In the genomic region with DNA sequence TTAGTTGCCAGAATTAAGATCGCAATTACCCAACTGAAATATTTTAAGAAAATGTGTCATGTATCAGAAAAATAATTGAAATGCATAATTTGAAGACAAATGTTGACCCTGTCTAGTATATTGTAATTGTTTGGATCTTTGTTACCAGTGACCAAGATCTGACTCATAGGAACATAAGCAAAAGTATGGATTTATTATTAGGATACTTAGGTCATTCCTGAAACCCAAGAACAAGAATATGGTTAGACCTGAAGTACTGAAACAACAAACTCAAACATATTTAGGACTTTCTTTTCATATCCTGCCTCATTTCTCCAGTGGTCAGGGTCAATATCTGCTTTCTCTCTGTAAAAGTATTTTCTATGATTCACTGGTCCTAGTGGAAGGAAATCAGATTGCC, we compare ENCODE assay signal across 16 cellular contexts.
DNase-seq lines count a peak whose midpoint lies in the region; ATAC-seq and TF ChIP-seq lines count a peak whose summit lies in the region.
"Had no signal": no experiment of that assay in that cellular context is flagged by ENCODE, and none has a peak within 500 bp of the region (broad histone marks: within the 10 kb centered on the region; RNA-seq: fewer than 3 reads in every experiment).

No MANE protein-coding gene starts in this region.

- no peak overlapping the region for H4K8ac ChIP-seq in IMR-90 (ENCODE audit: low read depth in 2 of 2, low read length in 2 of 2)

- peak; percentile 0 for DNase-seq in IMR-90
- peak; percentile 4 for DNase-seq in astrocyte of the spinal cord (ENCODE audit: low read depth, low spot score)
- peak; percentile 5 for DNase-seq in fibroblast of mammary gland (ENCODE audit: low read depth)
- DNase-seq in smooth muscle cell (lab: John Stamatoyannopoulos, UW; ENCODE audit: unreplicated experiment), result no peak
- DNase-seq in 8988T, result no peak
- no peak for DNase-seq in brain microvascular endothelial cell
- no peak for DNase-seq in activated T-cell treated with anti-CD3 and anti-CD28 coated beads for 4 hours
- DNase-seq: BE2C; CD4-positive, alpha-beta memory T cell; COR-L47; DMS153; DMS79 treated with DMSO at 0.1 percent for 48 hours; GDM1 had no signal

- no peaks in the 10 kb centered on the region for H3K79me2 ChIP-seq in smooth muscle cell (ENCODE audit: low read depth)

- no peaks in the 10 kb centered on the region for H3K9me3 ChIP-seq in IMR-90 (ENCODE audit: control insufficient read depth, insufficient read depth, low read length)
- no peaks in the 10 kb centered on the region for H3K9me3 ChIP-seq in smooth muscle cell (replicated peaks; ENCODE audit: low read depth)
- H3K9me3 ChIP-seq: BE2C had no signal

- no peaks in the 10 kb centered on the region for H3K79me1 ChIP-seq in IMR-90 (ENCODE audit: low read depth in 1 of 2, low read length in 2 of 2)

- no peak overlapping the region for H3K4me3 ChIP-seq in IMR-90 (ENCODE audit: insufficient read depth, low read depth, low read length)
- H3K4me3 ChIP-seq in astrocyte of the spinal cord (ENCODE audit: low read depth, low read length), result no peak overlapping the region
- H3K4me3 ChIP-seq in fibroblast of mammary gland (ENCODE audit: control insufficient read depth, low read depth, low read length), result no peak overlapping the region
- no peak overlapping the region for H3K4me3 ChIP-seq in smooth muscle cell
- no peak overlapping the region for H3K4me3 ChIP-seq in brain microvascular endothelial cell (ENCODE audit: low read depth, low read length)

- H3K36me3 ChIP-seq in IMR-90 (ENCODE audit: control insufficient read depth, insufficient read depth, low read length) (no peaks in the 10 kb centered on the region), smooth muscle cell (ENCODE audit: low read depth) (no peaks in the 10 kb centered on the region), brain microvascular endothelial cell (replicated peaks) (no peaks in the 10 kb centered on the region)
- H3K36me3 ChIP-seq: BE2C had no signal

- no peak overlapping the region for H2BK15ac ChIP-seq in IMR-90 (ENCODE audit: low read depth, low read length)

- H3K9ac ChIP-seq in IMR-90 (ENCODE audit: low read depth, low read length) (no peak overlapping the region), smooth muscle cell (ENCODE audit: low read depth) (no peak overlapping the region)

- H3K56ac ChIP-seq in IMR-90 (ENCODE audit: extremely low read depth, insufficient read depth, low read length), result no peak overlapping the region

- no peak overlapping the region for H2BK20ac ChIP-seq in IMR-90 (ENCODE audit: low read depth, low read length)

- no peak overlapping the region for H2AK5ac ChIP-seq in IMR-90 (ENCODE audit: low read depth, low read length)

- H4K91ac ChIP-seq in IMR-90 (ENCODE audit: insufficient read depth, low read depth, low read length), result no peak overlapping the region

- H3K4me1 ChIP-seq in IMR-90 (ENCODE audit: control insufficient read depth, insufficient read depth, low read length), result no peaks in the 10 kb centered on the region
- H3K4me1 ChIP-seq in smooth muscle cell (ENCODE audit: low read depth), result peaks cover 7% of the 10 kb centered on the region
- H3K4me1 ChIP-seq: BE2C had no signal

- H4K20me1 ChIP-seq in IMR-90 (ENCODE audit: insufficient read depth, low read length) (no peaks in the 10 kb centered on the region), smooth muscle cell (ENCODE audit: low read depth) (no peaks in the 10 kb centered on the region)

- no peak overlapping the region for H3K14ac ChIP-seq in IMR-90 (replicated peaks; ENCODE audit: low read depth, low read length)

- BruUV-seq in IMR-90 (replicated peaks; lab: Mats Ljungman, UMichigan), result no TSS peak

- H3K23ac ChIP-seq in IMR-90 (ENCODE audit: low read depth, low read length), result no peak overlapping the region

- no peak overlapping the region for H3K27ac ChIP-seq in IMR-90 (ENCODE audit: insufficient read depth, low read length)
- H3K27ac ChIP-seq in smooth muscle cell (ENCODE audit: low read depth), result peak overlapping the region; percentile 12
- H3K27ac ChIP-seq in brain microvascular endothelial cell, result no peak overlapping the region
- H3K27ac ChIP-seq: C4-2B had no signal

- no peak for TF ChIP-seq RAD21 in IMR-90 (IDR thresholded peaks at IDR 0.05; ENCODE audit: low read length)

- ATAC-seq in IMR-90 (ENCODE audit: low read depth), result no peak
- ATAC-seq: HCT116, HepG2 had no signal

- no peak overlapping the region for H4K5ac ChIP-seq in IMR-90 (ENCODE audit: low read depth, low read length)

- no peak overlapping the region for H2BK5ac ChIP-seq in IMR-90 (ENCODE audit: low read depth, low read length, poor library complexity, severe bottlenecking)

- no peak overlapping the region for H2BK120ac ChIP-seq in IMR-90 (ENCODE audit: low read depth, low read length)

- H3K9me1 ChIP-seq in IMR-90 (ENCODE audit: insufficient read depth, low read length), result no peaks in the 10 kb centered on the region

- no peak for TF ChIP-seq CTCF in IMR-90 (conservative IDR thresholded peaks at IDR 0.05; ENCODE audit: low read depth, low read length)
- TF ChIP-seq CTCF in astrocyte of the spinal cord (IDR thresholded peaks at IDR 0.05; ENCODE audit: low read depth, low read length), result no peak
- TF ChIP-seq CTCF in fibroblast of mammary gland (conservative IDR thresholded peaks at IDR 0.05; ENCODE audit: control insufficient read depth, insufficient read depth, low read depth, low read length), result no peak
- no peak for TF ChIP-seq CTCF in smooth muscle cell (IDR thresholded peaks at IDR 0.05; ENCODE audit: borderline replicate concordance, insufficient read depth, poor library complexity, severe bottlenecking)
- no peak for TF ChIP-seq CTCF in brain microvascular endothelial cell (IDR thresholded peaks at IDR 0.05; ENCODE audit: low read depth, low read length, missing control alignments)

- no peaks in the 10 kb centered on the region for H3F3A ChIP-seq in smooth muscle cell (ENCODE audit: low read depth)

- no peak for TF ChIP-seq POLR2A in IMR-90 (IDR thresholded peaks at IDR 0.05; ENCODE audit: low read depth, low read length)

- dilution Hi-C loops in IMR-90 (cut with HindIII; ENCODE audit: low sequenced_read_pairs, unreplicated experiment), result no loop called here

- no peak overlapping the region for H2AK9ac ChIP-seq in IMR-90 (replicated peaks; ENCODE audit: low read depth, low read length, poor library complexity)

- H2AFZ ChIP-seq in IMR-90 (replicated peaks; ENCODE audit: low read length, poor library complexity) (no peak overlapping the region), smooth muscle cell (ENCODE audit: low read depth) (no peak overlapping the region)

- intact Hi-C loops in IMR-90 (cut with micrococcal nuclease), result no loop called here

- whole genome bisulfite sequencing in IMR-90 (ENCODE audit: extremely low coverage in 2 of 2, insufficient read length in 1 of 2), 2 experiments, result no CpG with 5 or more reads among the region's 1 CpG
- WGBS in smooth muscle cell (ENCODE audit: low lambda C conversion rate), result 97% methylated on average over 1 of the region's 1 CpG

- CTCF ChIA-PET in IMR-90 (lab: Yijun Ruan, JAX), result no interaction called here

- H3K4ac ChIP-seq in IMR-90 (ENCODE audit: low read depth, low read length), result no peak overlapping the region

- H3K27me3 ChIP-seq in IMR-90 (ENCODE audit: control insufficient read depth, insufficient read depth, low read length) (no peaks in the 10 kb centered on the region), smooth muscle cell (ENCODE audit: low read depth) (no peaks in the 10 kb centered on the region), brain microvascular endothelial cell (replicated peaks) (no peaks in the 10 kb centered on the region)
- H3K27me3 ChIP-seq: BE2C had no signal

- POLR2A ChIA-PET in IMR-90 (lab: Charles Lee; ENCODE audit: unreplicated experiment), result no interaction called here

- H3K18ac ChIP-seq in IMR-90 (ENCODE audit: low read depth, low read length), result no peak overlapping the region

- in situ Hi-C loops in IMR-90 (cut with MboI; ENCODE audit: low sequenced_read_pairs) (no loop called here), astrocyte of the spinal cord (cut with HindIII; ENCODE audit: low sequenced_read_pairs) (no loop called here), brain microvascular endothelial cell (cut with HindIII; ENCODE audit: low pct_ligation_motif_present, low sequenced_read_pairs) (no loop called here)

- H3K4me2 ChIP-seq in IMR-90 (ENCODE audit: low read depth, low read length), result no peak overlapping the region
- no peak overlapping the region for H3K4me2 ChIP-seq in smooth muscle cell

TF ChIP-seq in IMR-90, 13 proteins besides CTCF, POLR2A, EP300 and RAD21:
- no peak for TF ChIP-seq FOS (IDR thresholded peaks at IDR 0.05; ENCODE audit: low read depth, low read length)
- TF ChIP-seq, protein P1, sequence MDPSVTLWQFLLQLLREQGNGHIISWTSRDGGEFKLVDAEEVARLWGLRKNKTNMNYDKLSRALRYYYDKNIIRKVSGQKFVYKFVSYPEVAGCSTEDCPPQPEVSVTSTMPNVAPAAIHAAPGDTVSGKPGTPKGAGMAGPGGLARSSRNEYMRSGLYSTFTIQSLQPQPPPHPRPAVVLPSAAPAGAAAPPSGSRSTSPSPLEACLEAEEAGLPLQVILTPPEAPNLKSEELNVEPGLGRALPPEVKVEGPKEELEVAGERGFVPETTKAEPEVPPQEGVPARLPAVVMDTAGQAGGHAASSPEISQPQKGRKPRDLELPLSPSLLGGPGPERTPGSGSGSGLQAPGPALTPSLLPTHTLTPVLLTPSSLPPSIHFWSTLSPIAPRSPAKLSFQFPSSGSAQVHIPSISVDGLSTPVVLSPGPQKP (IDR thresholded peaks at IDR 0.05; ENCODE audit: borderline replicate concordance, low read depth, low read length), result no peak
- no peak for TF ChIP-seq MXI1 (IDR thresholded peaks at IDR 0.05; ENCODE audit: borderline replicate concordance, low read depth, low read length)
- TF ChIP-seq CHD1 (IDR thresholded peaks at IDR 0.05; ENCODE audit: low read depth, low read length), result no peak
- TF ChIP-seq, protein P2, sequence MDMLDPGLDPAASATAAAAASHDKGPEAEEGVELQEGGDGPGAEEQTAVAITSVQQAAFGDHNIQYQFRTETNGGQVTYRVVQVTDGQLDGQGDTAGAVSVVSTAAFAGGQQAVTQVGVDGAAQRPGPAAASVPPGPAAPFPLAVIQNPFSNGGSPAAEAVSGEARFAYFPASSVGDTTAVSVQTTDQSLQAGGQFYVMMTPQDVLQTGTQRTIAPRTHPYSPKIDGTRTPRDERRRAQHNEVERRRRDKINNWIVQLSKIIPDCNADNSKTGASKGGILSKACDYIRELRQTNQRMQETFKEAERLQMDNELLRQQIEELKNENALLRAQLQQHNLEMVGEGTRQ (IDR thresholded peaks at IDR 0.05; ENCODE audit: low read depth, low read length), result no peak
- no peak for TF ChIP-seq RFX5 (IDR thresholded peaks at IDR 0.05; ENCODE audit: low read depth, low read length)
- no peak for TF ChIP-seq BHLHE40 (IDR thresholded peaks at IDR 0.05; ENCODE audit: low read depth, low read length)

Comparison
In these comparisons a context has a peak if more than half of its experiments do, and no peak if none do; other contexts are left out.
1. DNase-seq: peak in IMR-90 (single experiment), astrocyte of the spinal cord (single experiment) and fibroblast of mammary gland (single experiment); none in smooth muscle cell (single experiment), 8988T (single experiment), brain microvascular endothelial cell (single experiment) and activated T-cell treated with anti-CD3 and anti-CD28 coated beads for 4 hours (single experiment).